Comparison of ENCODE assay signal across 1 cellular context in genomic region chr10:605632-606325, GRCh38.
TF ChIP-seq lines count a peak whose summit lies in the region.

No MANE protein-coding gene starts in this region.

TF ChIP-seq in WTC11, 78 proteins besides CTCF, POLR2A, EP300 and RAD21 (continued from another document):
- TF ChIP-seq, protein P1, sequence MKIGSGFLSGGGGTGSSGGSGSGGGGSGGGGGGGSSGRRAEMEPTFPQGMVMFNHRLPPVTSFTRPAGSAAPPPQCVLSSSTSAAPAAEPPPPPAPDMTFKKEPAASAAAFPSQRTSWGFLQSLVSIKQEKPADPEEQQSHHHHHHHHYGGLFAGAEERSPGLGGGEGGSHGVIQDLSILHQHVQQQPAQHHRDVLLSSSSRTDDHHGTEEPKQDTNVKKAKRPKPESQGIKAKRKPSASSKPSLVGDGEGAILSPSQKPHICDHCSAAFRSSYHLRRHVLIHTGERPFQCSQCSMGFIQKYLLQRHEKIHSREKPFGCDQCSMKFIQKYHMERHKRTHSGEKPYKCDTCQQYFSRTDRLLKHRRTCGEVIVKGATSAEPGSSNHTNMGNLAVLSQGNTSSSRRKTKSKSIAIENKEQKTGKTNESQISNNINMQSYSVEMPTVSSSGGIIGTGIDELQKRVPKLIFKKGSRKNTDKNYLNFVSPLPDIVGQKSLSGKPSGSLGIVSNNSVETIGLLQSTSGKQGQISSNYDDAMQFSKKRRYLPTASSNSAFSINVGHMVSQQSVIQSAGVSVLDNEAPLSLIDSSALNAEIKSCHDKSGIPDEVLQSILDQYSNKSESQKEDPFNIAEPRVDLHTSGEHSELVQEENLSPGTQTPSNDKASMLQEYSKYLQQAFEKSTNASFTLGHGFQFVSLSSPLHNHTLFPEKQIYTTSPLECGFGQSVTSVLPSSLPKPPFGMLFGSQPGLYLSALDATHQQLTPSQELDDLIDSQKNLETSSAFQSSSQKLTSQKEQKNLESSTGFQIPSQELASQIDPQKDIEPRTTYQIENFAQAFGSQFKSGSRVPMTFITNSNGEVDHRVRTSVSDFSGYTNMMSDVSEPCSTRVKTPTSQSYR (CRISPR knock-in tag; IDR thresholded peaks at IDR 0.05), result no peak
- TF ChIP-seq CDX4 (CRISPR knock-in tag; IDR thresholded peaks at IDR 0.05; ENCODE audit: borderline replicate concordance) (no peak), GABPB1 (CRISPR knock-in tag; IDR thresholded peaks at IDR 0.05) (no peak), ZNF396 (CRISPR knock-in tag; IDR thresholded peaks at IDR 0.05; ENCODE audit: borderline replicate concordance) (no peak), PRRX2 (CRISPR knock-in tag; IDR thresholded peaks at IDR 0.05) (no peak), ZNF263 (CRISPR knock-in tag; IDR thresholded peaks at IDR 0.05; ENCODE audit: low read depth) (no peak), SMAD3 (CRISPR knock-in tag; IDR thresholded peaks at IDR 0.05; ENCODE audit: borderline replicate concordance) (no peak)
